8 cellular contexts compared by ENCODE assay signal in genomic region chr18:24600076-24600654, GRCh38.
DNase-seq lines count a peak whose midpoint lies in the region; ATAC-seq lines count a peak whose summit lies in the region.

No MANE protein-coding gene starts in this region.

- no peaks in the 10 kb centered on the region for H3K36me3 ChIP-seq in mesenchymal stem cell (ENCODE audit: control insufficient read depth in 1 of 2, insufficient read depth in 2 of 2, low read depth in 1 of 2, low read length in 2 of 2)
- no peaks in the 10 kb centered on the region for H3K36me3 ChIP-seq in effector memory CD4-positive, alpha-beta T cell (ENCODE audit: control insufficient read depth, insufficient read depth, low read length)

- no peak overlapping the region for H3K4me2 ChIP-seq in mesenchymal stem cell (ENCODE audit: low read length, poor library complexity, severe bottlenecking)

- H4K91ac ChIP-seq in mesenchymal stem cell (ENCODE audit: low read length) = no peak overlapping the region

- H3K14ac ChIP-seq in mesenchymal stem cell (ENCODE audit: low read length in 2 of 2) = no peak overlapping the region

- ATAC-seq in sciatic nerve (no peak), GM19328 (IDR thresholded peaks at IDR 0.05; ENCODE audit: unreplicated experiment) (no peak)

- no peaks in the 10 kb centered on the region for H3K9me3 ChIP-seq in mesenchymal stem cell (ENCODE audit: control insufficient read depth, low read length)
- H3K9me3 ChIP-seq in effector memory CD4-positive, alpha-beta T cell (ENCODE audit: control insufficient read depth, low read length) = no peaks in the 10 kb centered on the region

- no peak overlapping the region for H3K4ac ChIP-seq in mesenchymal stem cell (ENCODE audit: low read depth in 1 of 2, low read length in 2 of 2)

- DNase-seq in COR-L47 (lab: John Stamatoyannopoulos, UW) (peak; percentile 81), HCEC 1CT (peak; percentile 48), NCI-H526 (lab: John Stamatoyannopoulos, UW) (peak; percentile 70 to 85), cerebellum (ENCODE audit: low spot score) (peak; percentile 69), mesenchymal stem cell (peak; percentile 69), sciatic nerve (ENCODE audit: low spot score) (no peak)
- no peak for DNase-seq in effector memory CD4-positive, alpha-beta T cell

- H3K27me3 ChIP-seq in mesenchymal stem cell (ENCODE audit: control insufficient read depth in 1 of 2, insufficient read depth in 1 of 2, low read length in 2 of 2) = peaks cover 14 to 43% of the 10 kb centered on the region in 2 experiments
- H3K27me3 ChIP-seq in effector memory CD4-positive, alpha-beta T cell (replicated peaks; ENCODE audit: control insufficient read depth, insufficient read depth, low read length, poor library complexity, severe bottlenecking) = no peaks in the 10 kb centered on the region

- no peak overlapping the region for H3K23ac ChIP-seq in mesenchymal stem cell (ENCODE audit: low read length in 2 of 2)

- H3K9ac ChIP-seq in mesenchymal stem cell (ENCODE audit: low read length) = no peak overlapping the region

- no peak overlapping the region for H4K8ac ChIP-seq in mesenchymal stem cell (ENCODE audit: low read length)

- no peak overlapping the region for H3K27ac ChIP-seq in mesenchymal stem cell (ENCODE audit: low read length, poor library complexity, severe bottlenecking)
- no peak overlapping the region for H3K27ac ChIP-seq in effector memory CD4-positive, alpha-beta T cell (ENCODE audit: insufficient read depth, low read length, poor library complexity, severe bottlenecking)

- intact Hi-C loops in sciatic nerve (cut with DNase I) = no loop called here

- H2BK5ac ChIP-seq in mesenchymal stem cell (ENCODE audit: low read depth, low read length, poor library complexity, severe bottlenecking) = no peak overlapping the region

- no peak overlapping the region for H3K4me3 ChIP-seq in mesenchymal stem cell (ENCODE audit: insufficient read depth in 1 of 2, low read depth in 1 of 2, low read length in 2 of 2)
- no peak overlapping the region for H3K4me3 ChIP-seq in effector memory CD4-positive, alpha-beta T cell (ENCODE audit: insufficient read depth, low read depth, low read length, poor library complexity, severe bottlenecking)

- H2AFZ ChIP-seq in mesenchymal stem cell (ENCODE audit: low read depth, low read length) = no peak overlapping the region

- H3K4me1 ChIP-seq in mesenchymal stem cell (ENCODE audit: control insufficient read depth, insufficient read depth, low read depth, low read length) = no peaks in the 10 kb centered on the region
- no peaks in the 10 kb centered on the region for H3K4me1 ChIP-seq in effector memory CD4-positive, alpha-beta T cell (ENCODE audit: control insufficient read depth, insufficient read depth, low read length, poor library complexity, severe bottlenecking)

- WGBS in mesenchymal stem cell = 28% methylated on average over 2 of the region's 6 CpGs

- H3K18ac ChIP-seq in mesenchymal stem cell (ENCODE audit: low read depth in 1 of 2, low read length in 2 of 2) = no peak overlapping the region

- no peak overlapping the region for H2BK120ac ChIP-seq in mesenchymal stem cell (ENCODE audit: low read depth, low read length)

- H3K79me1 ChIP-seq in mesenchymal stem cell (replicated peaks; ENCODE audit: low read length, poor library complexity, severe bottlenecking) = no peaks in the 10 kb centered on the region

- H2AK5ac ChIP-seq in mesenchymal stem cell (ENCODE audit: low read length, severe bottlenecking) = no peak overlapping the region

- no peak overlapping the region for H2BK15ac ChIP-seq in mesenchymal stem cell (ENCODE audit: low read depth, poor library complexity, severe bottlenecking)

- no peak overlapping the region for H2BK12ac ChIP-seq in mesenchymal stem cell (ENCODE audit: low read length in 2 of 2)

Comparison
In these comparisons a context has a peak if more than half of its experiments do, and no peak if none do; other contexts are left out.
1. DNase-seq: peak in COR-L47 (single experiment), HCEC 1CT (single experiment), NCI-H526 (2 of 2), cerebellum (single experiment) and mesenchymal stem cell (single experiment); none in sciatic nerve (single experiment) and effector memory CD4-positive, alpha-beta T cell (0 of 3).